12 cellular contexts compared by ENCODE assay signal in the genomic region with DNA sequence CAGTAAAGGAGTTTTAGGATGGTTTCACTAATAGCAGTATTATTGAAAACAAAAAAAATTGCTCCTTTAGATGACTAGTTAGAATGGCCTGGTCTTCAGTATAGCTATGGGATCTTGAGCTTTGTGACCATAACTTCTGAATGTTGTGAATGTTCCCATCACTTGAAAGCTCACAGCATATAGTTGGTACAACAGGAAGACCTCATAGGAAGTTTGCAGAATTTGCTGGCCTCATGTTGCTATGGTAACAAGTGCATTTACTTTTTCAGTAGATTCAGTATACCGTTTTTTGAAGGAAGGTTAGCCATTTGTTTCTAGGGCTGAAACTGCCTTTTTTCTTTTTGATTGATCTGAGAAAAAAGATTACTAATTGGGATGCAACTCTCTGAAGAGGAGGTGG. TPM values are rescaled to one million over a fixed set of nuclear protein-coding genes. Genes with fewer than 3 reads are reported as not detected.
DNase-seq lines count a peak whose midpoint lies in the region; ATAC-seq and TF ChIP-seq lines count a peak whose summit lies in the region.
"Had no signal": no experiment of that assay in that cellular context is flagged by ENCODE, and none has a peak within 500 bp of the region (broad histone marks: within the 10 kb centered on the region; RNA-seq: fewer than 3 reads in every experiment).

No MANE protein-coding gene starts in this region.

- no peaks in the 10 kb centered on the region for H3K27me3 Mint-ChIP-seq in activated naive CD8-positive, alpha-beta T cell treated with anti-CD3 and anti-CD28 coated beads, Interleukin-2, amount 10 ng/mL, durations not matched to agents 7 days and 5 days
- H3K27me3 Mint-ChIP-seq in activated naive CD8-positive, alpha-beta T cell treated with anti-CD3 and anti-CD28 coated beads, Interleukin-2, amount 50 U/mL, for 24 hours = no peaks in the 10 kb centered on the region
- H3K27me3 Mint-ChIP-seq in nephron progenitor cell (ENCODE audit: low read depth, poor library complexity) = no peaks in the 10 kb centered on the region

- H3K36me3 Mint-ChIP-seq in activated naive CD8-positive, alpha-beta T cell treated with anti-CD3 and anti-CD28 coated beads, Interleukin-2, amount 10 ng/mL, durations not matched to agents 7 days and 5 days = peaks cover 10% of the 10 kb centered on the region
- H3K36me3 Mint-ChIP-seq in activated naive CD8-positive, alpha-beta T cell treated with anti-CD3 and anti-CD28 coated beads, Interleukin-2, amount 50 U/mL, for 24 hours (ENCODE audit: low read depth) = no peaks in the 10 kb centered on the region
- H3K36me3 Mint-ChIP-seq in nephron progenitor cell (ENCODE audit: low read depth) = peaks cover 18% of the 10 kb centered on the region

- peak; percentile 52 for ATAC-seq in activated naive CD8-positive, alpha-beta T cell treated with anti-CD3 and anti-CD28 coated beads, Interleukin-2, amount 10 ng/mL, durations not matched to agents 7 days and 5 days (ENCODE audit: low read depth)
- ATAC-seq in activated naive CD8-positive, alpha-beta T cell treated with anti-CD3 and anti-CD28 coated beads, Interleukin-2, amount 50 U/mL, for 24 hours = no peak
- peak; percentile 42 for ATAC-seq in HG03378 (IDR thresholded peaks at IDR 0.05; ENCODE audit: unreplicated experiment)

- no peak overlapping the region for H3K4me3 Mint-ChIP-seq in activated naive CD8-positive, alpha-beta T cell treated with anti-CD3 and anti-CD28 coated beads, Interleukin-2, amount 10 ng/mL, durations not matched to agents 7 days and 5 days
- H3K4me3 Mint-ChIP-seq in activated naive CD8-positive, alpha-beta T cell treated with anti-CD3 and anti-CD28 coated beads, Interleukin-2, amount 50 U/mL, for 24 hours = no peak overlapping the region
- no peak overlapping the region for H3K4me3 Mint-ChIP-seq in nephron progenitor cell
- H3K4me3 Mint-ChIP-seq: activated naive CD4-positive, alpha-beta T cell treated with anti-CD3 and anti-CD28 coated beads for 36 hours had no signal

- TF ChIP-seq CTCF in cardiac fibroblast (IDR thresholded peaks at IDR 0.05; ENCODE audit: low read depth, low read length) (no peak), nephron progenitor cell (IDR thresholded peaks at IDR 0.05) (no peak)

- H3K9me3 Mint-ChIP-seq in activated naive CD8-positive, alpha-beta T cell treated with anti-CD3 and anti-CD28 coated beads, Interleukin-2, amount 10 ng/mL, durations not matched to agents 7 days and 5 days = no peaks in the 10 kb centered on the region
- no peaks in the 10 kb centered on the region for H3K9me3 Mint-ChIP-seq in activated naive CD8-positive, alpha-beta T cell treated with anti-CD3 and anti-CD28 coated beads, Interleukin-2, amount 50 U/mL, for 24 hours
- H3K9me3 Mint-ChIP-seq in nephron progenitor cell = no peaks in the 10 kb centered on the region
- H3K9me3 Mint-ChIP-seq: activated naive CD4-positive, alpha-beta T cell treated with anti-CD3 and anti-CD28 coated beads for 36 hours had no signal

- H3K4me1 Mint-ChIP-seq in activated naive CD8-positive, alpha-beta T cell treated with anti-CD3 and anti-CD28 coated beads, Interleukin-2, amount 10 ng/mL, durations not matched to agents 7 days and 5 days = peaks cover 33% of the 10 kb centered on the region
- peaks cover 74% of the 10 kb centered on the region for H3K4me1 Mint-ChIP-seq in activated naive CD8-positive, alpha-beta T cell treated with anti-CD3 and anti-CD28 coated beads, Interleukin-2, amount 50 U/mL, for 24 hours
- H3K4me1 Mint-ChIP-seq in nephron progenitor cell = peaks cover 26% of the 10 kb centered on the region

- POLR2A ChIA-PET in activated naive CD8-positive, alpha-beta T cell treated with anti-CD3 and anti-CD28 coated beads, Interleukin-2, amount 10 ng/mL, durations not matched to agents 7 days and 5 days (lab: Charles Lee) = interaction anchor here (1.5 kb wide), 1 partner anchor 9 kb away, joined by 3 read pairs; a partner anchor contains a TSS

- H3K4me3 ChIP-seq in cardiac fibroblast (replicated peaks in 1 of 2; ENCODE audit: low read depth in 2 of 2, low read length in 2 of 2) = no peak overlapping the region
- H3K4me3 ChIP-seq: dorsolateral prefrontal cortex, Peyer's patch had no signal

- H3K27ac Mint-ChIP-seq in activated naive CD8-positive, alpha-beta T cell treated with anti-CD3 and anti-CD28 coated beads, Interleukin-2, amount 10 ng/mL, durations not matched to agents 7 days and 5 days = no peak overlapping the region
- H3K27ac Mint-ChIP-seq in activated naive CD8-positive, alpha-beta T cell treated with anti-CD3 and anti-CD28 coated beads, Interleukin-2, amount 50 U/mL, for 24 hours = no peak overlapping the region
- no peak overlapping the region for H3K27ac Mint-ChIP-seq in nephron progenitor cell
- H3K27ac Mint-ChIP-seq: activated naive CD4-positive, alpha-beta T cell treated with anti-CD3 and anti-CD28 coated beads for 36 hours had no signal

- no peak for DNase-seq in activated naive CD8-positive, alpha-beta T cell treated with anti-CD3 and anti-CD28 coated beads, Interleukin-2, amount 10 ng/mL, durations not matched to agents 7 days and 5 days
- no peak for DNase-seq in activated naive CD8-positive, alpha-beta T cell treated with anti-CD3 and anti-CD28 coated beads, Interleukin-2, amount 50 U/mL, for 24 hours
- DNase-seq in cardiac fibroblast (ENCODE audit: low read depth in 2 of 2) (peak; percentile 45 to 55), renal cortical epithelial cell (ENCODE audit: low read depth) (peak; percentile 30), nephron progenitor cell (no peak), Ammon's horn (ENCODE audit: low spot score) (no peak), H4 (ENCODE audit: low spot score) (no peak)
- DNase-seq: activated naive CD4-positive, alpha-beta T cell treated with anti-CD3 and anti-CD28 coated beads for 36 hours; dorsolateral prefrontal cortex; NCI-H1417; Peyer's patch had no signal

RNA-seq across cellular contexts. Expression of a gene that starts 8.3 kb away (rescaled TPM):
- total RNA-seq in activated naive CD8-positive, alpha-beta T cell treated with anti-CD3 and anti-CD28 coated beads, Interleukin-2, amount 10 ng/mL, durations not matched to agents 7 days and 5 days = 10 to 100 TPM; 66.2 to 69.5 TPM
- total RNA-seq in renal cortical epithelial cell = 36.5 and 78.4 TPM in 2 replicates
- total RNA-seq in H4 (2014; rRNA removed; shearing (Covaris generic)) = 25.5 and 35.1 TPM in 2 replicates

Comparison
In these comparisons a context has a peak if more than half of its experiments do, and no peak if none do; other contexts are left out.
1. DNase-seq: peak in cardiac fibroblast (2 of 2) and renal cortical epithelial cell (single experiment); none in activated naive CD8-positive, alpha-beta T cell treated with anti-CD3 and anti-CD28 coated beads, Interleukin-2, amount 10 ng/mL, durations not matched to agents 7 days and 5 days (single experiment), activated naive CD8-positive, alpha-beta T cell treated with anti-CD3 and anti-CD28 coated beads, Interleukin-2, amount 50 U/mL, for 24 hours (single experiment), nephron progenitor cell (single experiment), Ammon's horn (single experiment) and H4 (single experiment).